Comparison of ENCODE assay signal across 11 cellular contexts in genomic region chr17:76485569-76485968, GRCh38. TPM values are rescaled to one million over a fixed set of nuclear protein-coding genes. Genes with fewer than 3 reads are reported as not detected.
A peak's percentile ranks its signal among the peaks of the same experiment; 100 is the strongest.
DNase-seq lines count a peak whose midpoint lies in the region; ATAC-seq, FAIRE-seq and TF ChIP-seq lines count a peak whose summit lies in the region.
"Had no signal": no experiment of that assay in that cellular context is flagged by ENCODE, and none has a peak within 500 bp of the region (broad histone marks: within the 10 kb centered on the region; RNA-seq: fewer than 3 reads in every experiment).

No MANE protein-coding gene starts in this region.

- TF ChIP-seq CTCF in A549 (IDR thresholded peaks at IDR 0.05) (no peak), endodermal cell (conservative IDR thresholded peaks at IDR 0.05) (no peak)

- no peak overlapping the region for H3K27ac Mint-ChIP-seq in endodermal cell
- H3K27ac Mint-ChIP-seq: activated CD4-positive, alpha-beta memory T cell treated with anti-CD3 and anti-CD28 coated beads for 36 hours had no signal

- no peak overlapping the region for H3K4me3 Mint-ChIP-seq in endodermal cell
- H3K4me3 Mint-ChIP-seq: activated CD4-positive, alpha-beta memory T cell treated with anti-CD3 and anti-CD28 coated beads for 36 hours had no signal

- TF ChIP-seq RAD21 in A549 (conservative IDR thresholded peaks at IDR 0.05 in 1 of 2, IDR thresholded peaks at IDR 0.05 in 1 of 2) = no peak

- no peaks in the 10 kb centered on the region for H3K9me3 ChIP-seq in A549
- H3K9me3 ChIP-seq in endodermal cell (ENCODE audit: control insufficient read depth, low read length) = no peaks in the 10 kb centered on the region

- ATAC-seq in A549 (peak; percentile 8 to 20; a peak in 2 of 6 replicates), GM19328 (IDR thresholded peaks at IDR 0.05; ENCODE audit: unreplicated experiment) (no peak)

- no peaks in the 10 kb centered on the region for H3K27me3 ChIP-seq in endodermal cell (ENCODE audit: control insufficient read depth, insufficient read depth, low read length, poor library complexity, severe bottlenecking)
- H3K27me3 ChIP-seq: brain microvascular endothelial cell had no signal

- no peak for TF ChIP-seq EP300 in A549 (IDR thresholded peaks at IDR 0.05)

- WGBS in A549 (ENCODE audit: missing lambda C conversion rate) = 76% methylated on average over 11 of the region's 11 CpGs
- WGBS in endodermal cell (ENCODE audit: insufficient coverage in 1 of 2, insufficient read length in 1 of 2), 2 experiments = 85 to 90% methylated on average over 11 of the region's 11 CpGs

- H3K27ac ChIP-seq in A549 = peak overlapping the region in 1 of 2 experiments; percentile 74; a peak in 4 of 6 replicates
- no peak overlapping the region for H3K27ac ChIP-seq in endodermal cell (ENCODE audit: low read depth, low read length)
- H3K27ac ChIP-seq: brain microvascular endothelial cell had no signal

- H3K4me3 ChIP-seq in A549 (no peak overlapping the region), endodermal cell (ENCODE audit: low read length) (no peak overlapping the region)

- DNase-seq in A549 (ENCODE audit: low read depth in 1 of 2, low spot score in 1 of 2) (no peak), NCI-H146 treated with DMSO at 0.1 percent for 48 hours (lab: John Stamatoyannopoulos, UW; ENCODE audit: unreplicated experiment) (peak; percentile 27), dermis blood vessel endothelial cell (peak; percentile 69), mucosa of gallbladder (ENCODE audit: low spot score) (peak; percentile 40), LoVo (ENCODE audit: low spot score) (no peak), endodermal cell (no peak), AG08395 (ENCODE audit: low spot score) (no peak)
- DNase-seq: brain microvascular endothelial cell had no signal

- peaks cover 27% of the 10 kb centered on the region for H3K4me1 ChIP-seq in A549
- no peaks in the 10 kb centered on the region for H3K4me1 ChIP-seq in endodermal cell (ENCODE audit: control insufficient read depth, insufficient read depth, low read length)

- no peaks in the 10 kb centered on the region for H3K36me3 ChIP-seq in endodermal cell (ENCODE audit: control insufficient read depth, insufficient read depth, low read length)

- peaks cover 13% of the 10 kb centered on the region for H3K36me3 Mint-ChIP-seq in endodermal cell (ENCODE audit: low read depth)

- H3K4me1 Mint-ChIP-seq in endodermal cell = no peaks in the 10 kb centered on the region

- no peak overlapping the region for H3K9ac ChIP-seq in endodermal cell (ENCODE audit: extremely low read depth, low read length, poor library complexity, severe bottlenecking)

- no peaks in the 10 kb centered on the region for H3K9me3 Mint-ChIP-seq in endodermal cell
- H3K9me3 Mint-ChIP-seq: activated CD4-positive, alpha-beta memory T cell treated with anti-CD3 and anti-CD28 coated beads for 36 hours had no signal

- H3K27me3 Mint-ChIP-seq in endodermal cell (ENCODE audit: insufficient read depth) = no peaks in the 10 kb centered on the region
- H3K27me3 Mint-ChIP-seq: activated CD4-positive, alpha-beta memory T cell treated with anti-CD3 and anti-CD28 coated beads for 36 hours had no signal

- no peak overlapping the region; the same call in 2 of the 3 replicates for H3K4me2 ChIP-seq in A549

- CTCF ChIA-PET in A549 (lab: Yijun Ruan, JAX) = interaction anchor here (0.6 to 64.5 kb wide), 8 partner anchors 8 to 98 kb away, joined by 3 to 1994 read pairs (median 4); partner anchors contain the start of genes AANAT and UBE2O

- POLR2A ChIA-PET in A549 (lab: Yijun Ruan, JAX) = interaction anchor here (0.6 kb wide), 1 partner anchor 252 kb away, joined by 4 read pairs; the partner anchor contains the start of gene MFSD11

- TF ChIP-seq POLR2A in A549 (IDR thresholded peaks at IDR 0.05; ENCODE audit: low read length) = no peak

- FAIRE-seq in A549 (lab: Jason Lieb, UNC) = no peak
- FAIRE-seq: H1 had no signal

TF ChIP-seq in A549, 52 proteins besides CTCF, POLR2A, EP300 and RAD21 (continues in another document):
- TF ChIP-seq RNF2 (IDR thresholded peaks at IDR 0.05; ENCODE audit: borderline replicate concordance, low read depth) (no peak), ZC3H11A (IDR thresholded peaks at IDR 0.05) (no peak), HES2 (IDR thresholded peaks at IDR 0.05) (no peak), EHF (CRISPR knock-in tag; IDR thresholded peaks at IDR 0.05) (no peak), CEBPB (IDR thresholded peaks at IDR 0.05) (no peak), HOXB5 (CRISPR knock-in tag; IDR thresholded peaks at IDR 0.05) (no peak), CHD4 (IDR thresholded peaks at IDR 0.05; ENCODE audit: borderline replicate concordance) (no peak), HDAC2 (IDR thresholded peaks at IDR 0.05) (no peak), GATA3 (IDR thresholded peaks at IDR 0.05; ENCODE audit: borderline replicate concordance) (no peak), KDM1A (IDR thresholded peaks at IDR 0.05; ENCODE audit: low read depth) (no peak), CBX2 (IDR thresholded peaks at IDR 0.05; ENCODE audit: borderline replicate concordance, low read depth) (no peak), FOSL2 (IDR thresholded peaks at IDR 0.05) (no peak), FOSL2 (CRISPR knock-in tag; IDR thresholded peaks at IDR 0.05) (no peak), KDM5A (IDR thresholded peaks at IDR 0.05) (no peak), USF2 (IDR thresholded peaks at IDR 0.05) (no peak)

RNA-seq across cellular contexts. Expression of gene RHBDF2, which starts 15.7 kb away (rescaled TPM):
- polyA plus RNA-seq in A549 (2011; rRNA removed) (14.0 and 19.9 TPM in 2 replicates), A549 (2017; fragmentation: RNase III; extraction: RNeasy Plus Mini Kit Qiagen cat#74134 plus additional on column Dnase treatment) (42.9 to 50.2 TPM (median 46.0 TPM) in 3 replicates)
- polyA plus RNA-seq in A549 (2012; cell fraction: cytosol; rRNA removed) = 37.0 and 54.6 TPM in 2 replicates
- 149 and 184 TPM in 2 replicates for polyA plus RNA-seq in A549 (2012; cell fraction: nucleus; rRNA removed)
- 17.4 and 22.8 TPM in 2 replicates for polyA minus RNA-seq in A549 (2011; rRNA and poly(A)+ RNA removed)
- total RNA-seq in dermis blood vessel endothelial cell (34.5 and 35.5 TPM in 2 replicates), mucosa of gallbladder (48.8 TPM), endodermal cell (10 to 100 TPM; 28.5 to 31.1 TPM)
- 6.1 TPM for polyA plus RNA-seq in endodermal cell (2013, experiment 1 of 2)
- polyA plus RNA-seq in endodermal cell (2013, experiment 2 of 2) = 6.0 TPM

RNA-seq across cellular contexts. Expression of gene AANAT, which starts 18.2 kb away (rescaled TPM):
- 0.08 TPM in 1 of 2 replicates, not detected in the other for polyA plus RNA-seq in A549 (2011; rRNA removed)
- polyA plus RNA-seq in A549 (2012; cell fraction: cytosol; rRNA removed) = 0.21 and 0.26 TPM in 2 replicates
- polyA plus RNA-seq in A549 (2012; cell fraction: nucleus; rRNA removed) = 0.78 and 0.96 TPM in 2 replicates
- polyA plus RNA-seq in A549 (2017; fragmentation: RNase III; extraction: RNeasy Plus Mini Kit Qiagen cat#74134 plus additional on column Dnase treatment) = 0.13 TPM in 1 of 3 replicates, not detected in the others
- polyA minus RNA-seq in A549 (2011; rRNA and poly(A)+ RNA removed) = not detected in 2 replicates
- not detected in 2 replicates for total RNA-seq in dermis blood vessel endothelial cell
- total RNA-seq in mucosa of gallbladder = not detected
- total RNA-seq in endodermal cell = not detected
- not detected for polyA plus RNA-seq in endodermal cell (2013, experiment 1 of 2)
- 0.29 TPM for polyA plus RNA-seq in endodermal cell (2013, experiment 2 of 2)
- total RNA-seq: activated CD4-positive, alpha-beta memory T cell treated with anti-CD3 and anti-CD28 coated beads for 36 hours; H1 had no signal

RNA-seq across cellular contexts. Expression of gene UBE2O, which starts 32.6 kb away (rescaled TPM):
- polyA plus RNA-seq in A549 (2011; rRNA removed) (22.0 and 28.8 TPM in 2 replicates), A549 (2017; fragmentation: RNase III; extraction: RNeasy Plus Mini Kit Qiagen cat#74134 plus additional on column Dnase treatment) (24.5 to 25.9 TPM (median 25.7 TPM) in 3 replicates)
- polyA plus RNA-seq in A549 (2012; cell fraction: cytosol; rRNA removed) = 21.4 and 22.1 TPM in 2 replicates
- 69.1 and 79.4 TPM in 2 replicates for polyA plus RNA-seq in A549 (2012; cell fraction: nucleus; rRNA removed)
- polyA minus RNA-seq in A549 (2011; rRNA and poly(A)+ RNA removed) = 68.8 and 81.3 TPM in 2 replicates
- total RNA-seq in dermis blood vessel endothelial cell (20.9 and 27.8 TPM in 2 replicates), mucosa of gallbladder (26.0 TPM), endodermal cell (10 to 100 TPM; 45.4 to 46.5 TPM)
- 41.5 TPM for polyA plus RNA-seq in endodermal cell (2013, experiment 1 of 2)
- polyA plus RNA-seq in endodermal cell (2013, experiment 2 of 2) = 38.4 TPM

RNA-seq across cellular contexts. Expression of gene CYGB, which starts 51.9 kb away (rescaled TPM):
- polyA plus RNA-seq in A549 (2011; rRNA removed) (1.1 and 1.2 TPM in 2 replicates), A549 (2017; fragmentation: RNase III; extraction: RNeasy Plus Mini Kit Qiagen cat#74134 plus additional on column Dnase treatment) (1.1 to 2.0 TPM (median 1.3 TPM) in 3 replicates)
- polyA plus RNA-seq in A549 (2012; cell fraction: cytosol; rRNA removed) = 0.56 and 1.0 TPM in 2 replicates
- polyA plus RNA-seq in A549 (2012; cell fraction: nucleus; rRNA removed) = 0.54 and 0.76 TPM in 2 replicates
- polyA minus RNA-seq in A549 (2011; rRNA and poly(A)+ RNA removed) = 1.4 and 2.2 TPM in 2 replicates
- total RNA-seq in dermis blood vessel endothelial cell (1.6 and 4.4 TPM in 2 replicates), mucosa of gallbladder (14.7 TPM), endodermal cell (1 to 10 TPM; 2.0 to 3.4 TPM)
- 3.3 TPM for polyA plus RNA-seq in endodermal cell (2013, experiment 1 of 2)
- polyA plus RNA-seq in endodermal cell (2013, experiment 2 of 2) = 2.3 TPM
- total RNA-seq: activated CD4-positive, alpha-beta memory T cell treated with anti-CD3 and anti-CD28 coated beads for 36 hours had no signal

RNA-seq across cellular contexts. Expression of gene PRCD, which starts 54.3 kb away (rescaled TPM):
- polyA plus RNA-seq in A549 (2011; rRNA removed) = 0.26 TPM in 1 of 2 replicates, not detected in the other
- polyA plus RNA-seq in A549 (2012; cell fraction: cytosol; rRNA removed) = not detected in 2 replicates
- 0.06 and 0.07 TPM in 2 replicates for polyA plus RNA-seq in A549 (2012; cell fraction: nucleus; rRNA removed)
- not detected in 3 replicates for polyA plus RNA-seq in A549 (2017; fragmentation: RNase III; extraction: RNeasy Plus Mini Kit Qiagen cat#74134 plus additional on column Dnase treatment)
- polyA minus RNA-seq in A549 (2011; rRNA and poly(A)+ RNA removed) = not detected in 2 replicates
- total RNA-seq in dermis blood vessel endothelial cell = 0.19 and 0.68 TPM in 2 replicates
- 4.3 TPM for total RNA-seq in mucosa of gallbladder
- total RNA-seq in endodermal cell = 1 to 10 TPM; 3.2 to 4.8 TPM
- 0.50 TPM for polyA plus RNA-seq in endodermal cell (2013, experiment 1 of 2)
- polyA plus RNA-seq in endodermal cell (2013, experiment 2 of 2) = 2.2 TPM
- total RNA-seq: activated CD4-positive, alpha-beta memory T cell treated with anti-CD3 and anti-CD28 coated beads for 36 hours had no signal

Comparison
In these comparisons a context has a peak if more than half of its experiments do, and no peak if none do; other contexts are left out.
1. DNase-seq: peak in NCI-H146 treated with DMSO at 0.1 percent for 48 hours (single experiment), dermis blood vessel endothelial cell (single experiment) and mucosa of gallbladder (single experiment); none in A549 (0 of 2), LoVo (single experiment), endodermal cell (single experiment) and AG08395 (single experiment).